ENCODE assay signal across 8 cellular contexts in the genomic region with DNA sequence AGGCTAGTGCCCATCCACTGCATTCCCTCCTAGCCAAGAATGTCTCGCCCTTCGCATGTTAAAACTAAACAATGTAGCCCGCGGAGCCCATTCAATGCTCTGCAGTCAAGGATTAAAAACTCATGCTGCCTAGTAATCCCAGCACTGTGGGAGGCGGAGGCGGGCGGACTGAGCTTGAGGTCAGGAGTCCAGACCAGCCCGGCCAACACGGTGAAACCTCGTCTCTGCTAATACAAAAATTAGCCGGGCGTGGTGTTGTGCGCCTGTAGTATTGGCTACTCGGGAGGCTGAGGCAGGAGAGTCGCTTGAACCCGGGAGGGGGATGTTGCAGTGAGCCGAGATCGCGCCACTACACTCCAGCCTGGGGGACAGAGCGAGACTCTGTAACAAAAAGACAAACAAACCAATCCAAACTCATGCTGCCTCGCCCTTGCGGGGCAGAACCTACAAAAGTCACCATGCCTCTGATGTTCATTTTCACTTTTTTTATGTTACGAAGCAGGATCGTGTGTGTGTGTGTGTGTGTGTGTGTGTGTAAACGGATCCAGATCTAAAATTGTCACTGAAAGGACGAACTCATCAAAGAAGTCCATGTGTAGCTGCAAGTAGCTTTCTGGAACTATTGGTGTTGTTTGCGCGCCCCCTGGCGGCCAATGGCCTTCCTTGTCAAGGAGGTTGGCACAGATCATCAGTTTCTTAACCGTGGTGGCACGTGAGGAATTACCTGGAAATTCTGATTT.
A peak's percentile ranks its signal among the peaks of the same experiment; 100 is the strongest.
DNase-seq lines count a peak whose midpoint lies in the region; ATAC-seq, FAIRE-seq and TF ChIP-seq lines count a peak whose summit lies in the region.

No MANE protein-coding gene starts in this region.

- FAIRE-seq in H54 (lab: Jason Lieb, UNC) = peak; percentile 62

- DNase-seq in AG08395 (ENCODE audit: low spot score) = peak; percentile 88
- DNase-seq in H54 (ENCODE audit: insufficient read length, low spot score) = peak; percentile 43
- peak; percentile 81 for DNase-seq in NCI-H345 (lab: John Stamatoyannopoulos, UW)
- DNase-seq in cerebellar cortex (ENCODE audit: low spot score) = peak; percentile 96
- DNase-seq in islet precursor cell = peak; percentile 94
- DNase-seq in stimulated activated CD4-positive, alpha-beta T cell treated with anti-CD3 and anti-CD28 coated beads, Interleukin-12 subunit alpha, Interleukin-12 subunit beta, amount 100 ng/mL, for 24 hours (ENCODE audit: low read depth in 2 of 2) = peak; percentile 80 to 92

- ATAC-seq in activated CD4-positive, CD25-positive, alpha-beta regulatory T cell treated with anti-CD3 and anti-CD28 coated beads, Interleukin-2, amount 50 U/mL, for 24 hours = peak; percentile 56 to 78
- no peak for ATAC-seq in HG03460 (IDR thresholded peaks at IDR 0.05; ENCODE audit: unreplicated experiment)

- TF ChIP-seq POLR2A in H54 (IDR thresholded peaks at IDR 0.05; ENCODE audit: low read depth, low read length) = no peak

Comparison
In these comparisons a context has a peak if more than half of its experiments do, and no peak if none do; other contexts are left out.
1. DNase-seq: peak in every context shown above with its lines; median percentile 96 in cerebellar cortex; 94 in islet precursor cell; 88 in AG08395; 86 in stimulated activated CD4-positive, alpha-beta T cell treated with anti-CD3 and anti-CD28 coated beads, Interleukin-12 subunit alpha, Interleukin-12 subunit beta, amount 100 ng/mL, for 24 hours; 81 in NCI-H345; 43 in H54.